In the genomic region with DNA sequence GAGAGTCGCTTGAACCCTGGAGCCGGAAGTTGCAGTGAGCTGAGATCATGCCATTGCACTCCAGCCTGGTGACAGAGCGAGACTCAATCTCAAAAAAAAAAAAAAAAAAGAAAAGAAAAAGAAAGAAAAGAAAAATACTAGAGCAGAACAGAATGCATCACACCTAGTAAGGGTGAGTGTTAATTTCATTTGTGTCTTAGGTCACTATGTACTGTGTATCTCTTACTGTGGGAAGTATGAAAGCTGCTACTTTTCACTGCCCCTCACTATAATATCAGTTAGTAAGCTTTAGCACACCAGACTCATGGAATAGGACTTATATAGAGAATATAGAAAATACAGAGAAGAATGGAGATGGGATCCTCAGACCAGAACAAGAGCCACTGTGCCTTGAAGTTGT, we compare ENCODE assay signal across 1 cellular context.
TF ChIP-seq lines count a peak whose summit lies in the region.

No MANE protein-coding gene starts in this region.

TF ChIP-seq in K562, 482 proteins besides CTCF, POLR2A, EP300 and RAD21 (continued from another document):
- TF ChIP-seq, protein P1, sequence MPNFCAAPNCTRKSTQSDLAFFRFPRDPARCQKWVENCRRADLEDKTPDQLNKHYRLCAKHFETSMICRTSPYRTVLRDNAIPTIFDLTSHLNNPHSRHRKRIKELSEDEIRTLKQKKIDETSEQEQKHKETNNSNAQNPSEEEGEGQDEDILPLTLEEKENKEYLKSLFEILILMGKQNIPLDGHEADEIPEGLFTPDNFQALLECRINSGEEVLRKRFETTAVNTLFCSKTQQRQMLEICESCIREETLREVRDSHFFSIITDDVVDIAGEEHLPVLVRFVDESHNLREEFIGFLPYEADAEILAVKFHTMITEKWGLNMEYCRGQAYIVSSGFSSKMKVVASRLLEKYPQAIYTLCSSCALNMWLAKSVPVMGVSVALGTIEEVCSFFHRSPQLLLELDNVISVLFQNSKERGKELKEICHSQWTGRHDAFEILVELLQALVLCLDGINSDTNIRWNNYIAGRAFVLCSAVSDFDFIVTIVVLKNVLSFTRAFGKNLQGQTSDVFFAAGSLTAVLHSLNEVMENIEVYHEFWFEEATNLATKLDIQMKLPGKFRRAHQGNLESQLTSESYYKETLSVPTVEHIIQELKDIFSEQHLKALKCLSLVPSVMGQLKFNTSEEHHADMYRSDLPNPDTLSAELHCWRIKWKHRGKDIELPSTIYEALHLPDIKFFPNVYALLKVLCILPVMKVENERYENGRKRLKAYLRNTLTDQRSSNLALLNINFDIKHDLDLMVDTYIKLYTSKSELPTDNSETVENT (CRISPR knock-in tag; IDR thresholded peaks at IDR 0.05) = no peak
- TF ChIP-seq RAD51 (IDR thresholded peaks at IDR 0.05; ENCODE audit: borderline replicate concordance, low read depth) (no peak), POU5F1 (IDR thresholded peaks at IDR 0.05; ENCODE audit: borderline replicate concordance, low read depth, low read length, partially characterized antibody) (no peak)
